In the genomic region with DNA sequence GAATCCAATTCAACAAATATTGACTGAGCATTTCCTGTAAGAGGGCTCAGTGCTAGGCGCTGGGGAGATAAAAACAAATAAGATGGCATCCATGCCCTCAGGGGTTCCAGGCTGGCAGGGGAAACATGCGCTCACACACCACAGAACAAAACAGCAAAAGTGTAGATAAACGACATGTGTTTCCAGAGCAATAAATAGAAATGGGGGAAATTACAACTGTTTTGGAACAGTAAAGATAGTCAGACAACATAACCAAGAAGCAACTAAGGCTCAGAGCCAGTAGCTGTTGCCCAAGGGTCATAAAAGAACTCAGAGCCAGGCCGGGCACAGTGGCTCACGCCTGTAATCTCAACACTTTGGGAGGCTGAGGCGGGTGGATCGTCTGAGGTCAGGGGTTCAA, we compare ENCODE assay signal across 27 cellular contexts. TPM values are rescaled to one million over a fixed set of nuclear protein-coding genes. Genes with fewer than 3 reads are reported as not detected.
DNase-seq lines count a peak whose midpoint lies in the region; ATAC-seq and TF ChIP-seq lines count a peak whose summit lies in the region.
"Had no signal": no experiment of that assay in that cellular context is flagged by ENCODE, and none has a peak within 500 bp of the region (broad histone marks: within the 10 kb centered on the region; RNA-seq: fewer than 3 reads in every experiment).

No MANE protein-coding gene starts in this region.

- POLR2A ChIA-PET in OCI-LY7 (lab: Charles Lee) (interaction anchor here (0.6 to 10.5 kb wide), 11 partner anchors 8 to 395 kb away, joined by 3 to 121 read pairs (median 9); a partner anchor contains a TSS), A673 (lab: Charles Lee; ENCODE audit: low non-redundant PET) (no interaction called here)

- H2AFZ ChIP-seq in OCI-LY7 (ENCODE audit: low read length) (no peak overlapping the region; the same call in 1 of the 2 replicates), hepatocyte (no peak overlapping the region)

- BruUV-seq in OCI-LY7 (replicated peaks; lab: Mats Ljungman, UMichigan) (no TSS peak), A673 (replicated peaks; lab: Mats Ljungman, UMichigan) (no TSS peak)

- CTCF ChIA-PET in OCI-LY7 (lab: Charles Lee; ENCODE audit: unreplicated experiment): no interaction called here
- CTCF ChIA-PET in A673 (lab: Charles Lee): no interaction called here

- no peak overlapping the region for H3K4me3 Mint-ChIP-seq in activated CD4-positive, alpha-beta T cell treated with anti-CD3 and anti-CD28 coated beads, Interleukin-2, amount 10 ng/mL, durations not matched to agents 24 days and 14 days
- H3K4me3 Mint-ChIP-seq: activated CD8-positive, alpha-beta T cell treated with anti-CD3 and anti-CD28 coated beads for 36 hours; activated naive CD8-positive, alpha-beta T cell treated with anti-CD3 and anti-CD28 coated beads, Interleukin-2, amount 10 ng/mL, durations not matched to agents 7 days and 5 days; CD4-positive, alpha-beta T cell; HFFc6; natural killer cell treated with Interleukin-12 subunit alpha and Interleukin-12 subunit beta and Interleukin-15 and Interleukin-18, amount 100 ng/mL, for 72 hours; T-cell had no signal

- TF ChIP-seq CTCF in OCI-LY7 (conservative IDR thresholded peaks at IDR 0.05; ENCODE audit: low read length) (no peak), hepatocyte (IDR thresholded peaks at IDR 0.05; ENCODE audit: poor library complexity) (no peak), stomach (IDR thresholded peaks at IDR 0.05) (no peak), A673 (conservative IDR thresholded peaks at IDR 0.05; ENCODE audit: low read depth, low read length) (no peak)

- H3K27ac ChIP-seq in OCI-LY7 (ENCODE audit: low read depth, low read length, poor library complexity, severe bottlenecking) (peak overlapping the region; percentile 71), hepatocyte (peak overlapping the region; percentile 56), stomach (peak overlapping the region in 3 of 5 donors; percentile 36 to 49 (median 48)), A673 (ENCODE audit: low read depth, low read length, poor library complexity, severe bottlenecking) (no peak overlapping the region)
- H3K27ac ChIP-seq: 22Rv1, spleen, suprapubic skin had no signal

- no peaks in the 10 kb centered on the region for H3K27me3 Mint-ChIP-seq in activated CD4-positive, alpha-beta T cell treated with anti-CD3 and anti-CD28 coated beads, Interleukin-2, amount 10 ng/mL, durations not matched to agents 24 days and 14 days
- H3K27me3 Mint-ChIP-seq: activated CD8-positive, alpha-beta T cell treated with anti-CD3 and anti-CD28 coated beads for 36 hours; T-cell had no signal

- H3K4me1 Mint-ChIP-seq in activated CD4-positive, alpha-beta T cell treated with anti-CD3 and anti-CD28 coated beads, Interleukin-2, amount 10 ng/mL, durations not matched to agents 24 days and 14 days: no peaks in the 10 kb centered on the region
- H3K4me1 Mint-ChIP-seq: activated naive CD8-positive, alpha-beta T cell treated with anti-CD3 and anti-CD28 coated beads, Interleukin-2, amount 10 ng/mL, durations not matched to agents 7 days and 5 days; T-cell had no signal

- H3K4me3 ChIP-seq in OCI-LY7 (ENCODE audit: low read depth, low read length, poor library complexity, severe bottlenecking): peak overlapping the region; percentile 61
- no peak overlapping the region for H3K4me3 ChIP-seq in hepatocyte
- H3K4me3 ChIP-seq in stomach: no peak overlapping the region
- no peak overlapping the region for H3K4me3 ChIP-seq in A673 (ENCODE audit: low read depth, low read length, poor library complexity, severe bottlenecking)
- H3K4me3 ChIP-seq: dorsolateral prefrontal cortex, GM12878, spleen, suprapubic skin had no signal

- intact Hi-C loops in OCI-LY7 (cut with micrococcal nuclease; ENCODE audit: unreplicated experiment): no loop called here
- intact Hi-C loops in stomach (cut with DNase I; ENCODE audit: low total_unique reads): no loop called here
- intact Hi-C loops in activated CD4-positive, alpha-beta T cell treated with anti-CD3 and anti-CD28 coated beads, Interleukin-2, amount 10 ng/mL, durations not matched to agents 24 days and 14 days (cut with micrococcal nuclease): no loop called here
- intact Hi-C loops in A673 (cut with micrococcal nuclease; ENCODE audit: unreplicated experiment): no loop called here

- H3K9me3 Mint-ChIP-seq in activated CD4-positive, alpha-beta T cell treated with anti-CD3 and anti-CD28 coated beads, Interleukin-2, amount 10 ng/mL, durations not matched to agents 24 days and 14 days: peaks cover 2% of the 10 kb centered on the region
- H3K9me3 Mint-ChIP-seq: activated CD8-positive, alpha-beta T cell treated with anti-CD3 and anti-CD28 coated beads for 36 hours; activated naive CD8-positive, alpha-beta T cell treated with anti-CD3 and anti-CD28 coated beads, Interleukin-2, amount 10 ng/mL, durations not matched to agents 7 days and 5 days; activated T-helper 2 cell treated with anti-CD3 and anti-CD28 coated beads, Interferon-gamma antibody, Interleukin-2, Interleukin-4, amounts not matched to agents 10 μg/mL and 5 μg/mL and 100 μg/mL, durations not matched to agents 14 hours and 24 hours and 36 hours; CD4-positive, alpha-beta T cell; HFFc6 had no signal

- no peaks in the 10 kb centered on the region for H3K9me3 ChIP-seq in OCI-LY7 (ENCODE audit: low read length)
- no peaks in the 10 kb centered on the region for H3K9me3 ChIP-seq in hepatocyte (ENCODE audit: low read depth)
- no peaks in the 10 kb centered on the region for H3K9me3 ChIP-seq in stomach
- H3K9me3 ChIP-seq in A673 (ENCODE audit: low read depth, low read length, poor library complexity, severe bottlenecking): no peaks in the 10 kb centered on the region
- H3K9me3 ChIP-seq: spleen, suprapubic skin had no signal

- TF ChIP-seq EP300 in stomach (IDR thresholded peaks at IDR 0.05): no peak

- H3K27ac Mint-ChIP-seq in activated CD4-positive, alpha-beta T cell treated with anti-CD3 and anti-CD28 coated beads, Interleukin-2, amount 10 ng/mL, durations not matched to agents 24 days and 14 days: no peak overlapping the region
- H3K27ac Mint-ChIP-seq: activated CD8-positive, alpha-beta T cell treated with anti-CD3 and anti-CD28 coated beads for 36 hours; activated naive CD8-positive, alpha-beta T cell treated with anti-CD3 and anti-CD28 coated beads, Interleukin-2, amount 10 ng/mL, durations not matched to agents 7 days and 5 days; activated T-helper 2 cell treated with anti-CD3 and anti-CD28 coated beads, Interferon-gamma antibody, Interleukin-2, Interleukin-4, amounts not matched to agents 10 μg/mL and 5 μg/mL and 100 μg/mL, durations not matched to agents 14 hours and 24 hours and 36 hours; CD4-positive, alpha-beta T cell; HFFc6; natural killer cell treated with Interleukin-12 subunit alpha and Interleukin-12 subunit beta and Interleukin-15 and Interleukin-18, amount 100 ng/mL, for 72 hours; T-cell had no signal

- H3K36me3 ChIP-seq in OCI-LY7 (ENCODE audit: insufficient read depth, low read length) (peaks cover 4% of the 10 kb centered on the region), hepatocyte (replicated peaks; ENCODE audit: insufficient read depth, low read depth) (no peaks in the 10 kb centered on the region), stomach (no peaks in the 10 kb centered on the region), A673 (ENCODE audit: insufficient read depth, low read length, poor library complexity, severe bottlenecking) (no peaks in the 10 kb centered on the region)
- H3K36me3 ChIP-seq: spleen, suprapubic skin had no signal

- H3K36me3 Mint-ChIP-seq in activated CD4-positive, alpha-beta T cell treated with anti-CD3 and anti-CD28 coated beads, Interleukin-2, amount 10 ng/mL, durations not matched to agents 24 days and 14 days (ENCODE audit: low read depth): no peaks in the 10 kb centered on the region
- H3K36me3 Mint-ChIP-seq: activated naive CD8-positive, alpha-beta T cell treated with anti-CD3 and anti-CD28 coated beads, Interleukin-2, amount 10 ng/mL, durations not matched to agents 7 days and 5 days; natural killer cell treated with Interleukin-12 subunit alpha and Interleukin-12 subunit beta and Interleukin-15 and Interleukin-18, amount 100 ng/mL, for 72 hours; T-cell had no signal

- WGBS in hepatocyte (ENCODE audit: low lambda C conversion rate, missing lambda C conversion rate): 78% methylated on average over 7 of the region's 7 CpGs
- 62 to 77% (median 73%) methylated on average over 7 of the region's 7 CpGs for WGBS in stomach, 5 donors

- peaks cover 99% of the 10 kb centered on the region for H3K79me2 ChIP-seq in OCI-LY7 (ENCODE audit: insufficient read depth, low read depth, low read length)
- H3K79me2 ChIP-seq in hepatocyte: peaks cover 88% of the 10 kb centered on the region

- H3K27me3 ChIP-seq in hepatocyte (no peaks in the 10 kb centered on the region), stomach (no peaks in the 10 kb centered on the region), A673 (replicated peaks; ENCODE audit: insufficient read depth, low read depth, low read length, poor library complexity) (no peaks in the 10 kb centered on the region)
- H3K27me3 ChIP-seq: dorsolateral prefrontal cortex, spleen, suprapubic skin had no signal

- DNase-seq in NCI-H146 (lab: John Stamatoyannopoulos, UW) (peak; percentile 34), NCI-H146 treated with DMSO at 0.1 percent for 48 hours (lab: John Stamatoyannopoulos, UW; ENCODE audit: unreplicated experiment) (no peak), OCI-LY7 (ENCODE audit: low spot score) (no peak), hepatocyte (ENCODE audit: low spot score) (no peak), stomach (no peak), A673 (ENCODE audit: low spot score) (no peak)
- no peak for DNase-seq in activated CD4-positive, alpha-beta T cell treated with anti-CD3 and anti-CD28 coated beads, Interleukin-2, amount 10 ng/mL, durations not matched to agents 24 days and 14 days
- DNase-seq: activated CD8-positive, alpha-beta T cell treated with anti-CD3 and anti-CD28 coated beads for 36 hours; activated naive CD8-positive, alpha-beta T cell treated with anti-CD3 and anti-CD28 coated beads, Interleukin-2, amount 10 ng/mL, durations not matched to agents 7 days and 5 days; CD4-positive, alpha-beta T cell; cerebellar nuclear complex; dorsolateral prefrontal cortex; HFFc6; NCI-H1417 treated with DMSO at 0.1 percent for 48 hours; NCI-H510A treated with DMSO at 0.1 percent for 48 hours; NK-92 treated with Interleukin-12 subunit alpha and Interleukin-12 subunit beta, amount 100 ng/mL, for 24 hours; SHP77 treated with DMSO at 0.1 percent for 48 hours; spleen; stimulated activated CD4-positive, alpha-beta T cell treated with anti-CD3 and anti-CD28 coated beads, Interleukin-2, amount 100 ng/mL, for 48 hours; T-cell had no signal

- H3K9me2 ChIP-seq in OCI-LY7 (ENCODE audit: insufficient read depth, low read length): no peaks in the 10 kb centered on the region
- H3K9me2 ChIP-seq in hepatocyte (replicated peaks; ENCODE audit: insufficient read depth): no peaks in the 10 kb centered on the region

- ATAC-seq in GM19455 (IDR thresholded peaks at IDR 0.05; ENCODE audit: unreplicated experiment): no peak
- ATAC-seq: activated CD4-positive, CD25-positive, alpha-beta regulatory T cell treated with anti-CD3 and anti-CD28 coated beads, Interleukin-2, amount 50 U/mL, for 24 hours; activated CD8-positive, alpha-beta T cell treated with anti-CD3 and anti-CD28 coated beads for 36 hours; GM12878; natural killer cell treated with Interleukin-12 subunit alpha and Interleukin-12 subunit beta and Interleukin-15 and Interleukin-18, amount 100 ng/mL, for 72 hours; T-cell had no signal

- TF ChIP-seq POLR2A in stomach (IDR thresholded peaks at IDR 0.05): no peak

- H4K20me1 ChIP-seq in OCI-LY7 (ENCODE audit: insufficient read depth, low read length): no peaks in the 10 kb centered on the region
- peaks cover 7% of the 10 kb centered on the region for H4K20me1 ChIP-seq in hepatocyte (ENCODE audit: insufficient read depth, poor library complexity, severe bottlenecking)

- H3K4me1 ChIP-seq in OCI-LY7 (ENCODE audit: insufficient read depth, low read length, poor library complexity, severe bottlenecking) (peaks cover 85% of the 10 kb centered on the region), hepatocyte (ENCODE audit: insufficient read depth) (peaks cover 37% of the 10 kb centered on the region), stomach (peaks cover 24 to 57% (median 46%) of the 10 kb centered on the region in 4 donors), A673 (ENCODE audit: insufficient read depth, low read length, poor library complexity, severe bottlenecking) (peaks cover 5% of the 10 kb centered on the region)

- peak overlapping the region; percentile 95 for H3K4me2 ChIP-seq in OCI-LY7 (ENCODE audit: low read length)
- peak overlapping the region; percentile 25 for H3K4me2 ChIP-seq in hepatocyte

RNA-seq across cellular contexts. Expression of a gene that starts 25.1 kb away (rescaled TPM):
- 22.6 and 25.7 TPM in 2 replicates for total RNA-seq in OCI-LY7 (2014; rRNA removed; shearing (Covaris generic))
- total RNA-seq in OCI-LY7 (2022) (58.8 and 61.4 TPM in 2 replicates), hepatocyte (28.5 and 30.0 TPM in 2 replicates), stomach (100 to 1,000 TPM in 1 of 5 donors, 10 to 100 TPM in 4; 19.0 to 386 (median 27.2) TPM), A673 (2021) (1.9 and 2.4 TPM in 2 replicates)
- polyA plus RNA-seq in hepatocyte (12.4 and 19.8 TPM in 2 replicates), stomach (1 to 10 TPM; 5.5 to 8.7 (median 7.5) TPM)
- total RNA-seq in activated CD4-positive, alpha-beta T cell treated with anti-CD3 and anti-CD28 coated beads, Interleukin-2, amount 10 ng/mL, durations not matched to agents 24 days and 14 days: not detected in 2 replicates
- total RNA-seq: activated CD8-positive, alpha-beta T cell treated with anti-CD3 and anti-CD28 coated beads for 36 hours; activated naive CD8-positive, alpha-beta T cell treated with anti-CD3 and anti-CD28 coated beads, Interleukin-2, amount 10 ng/mL, durations not matched to agents 7 days and 5 days; activated T-helper 2 cell treated with anti-CD3 and anti-CD28 coated beads, Interferon-gamma antibody, Interleukin-2, Interleukin-4, amounts not matched to agents 10 μg/mL and 5 μg/mL and 100 μg/mL, durations not matched to agents 14 hours and 24 hours and 36 hours had no signal
